In the genomic region with DNA sequence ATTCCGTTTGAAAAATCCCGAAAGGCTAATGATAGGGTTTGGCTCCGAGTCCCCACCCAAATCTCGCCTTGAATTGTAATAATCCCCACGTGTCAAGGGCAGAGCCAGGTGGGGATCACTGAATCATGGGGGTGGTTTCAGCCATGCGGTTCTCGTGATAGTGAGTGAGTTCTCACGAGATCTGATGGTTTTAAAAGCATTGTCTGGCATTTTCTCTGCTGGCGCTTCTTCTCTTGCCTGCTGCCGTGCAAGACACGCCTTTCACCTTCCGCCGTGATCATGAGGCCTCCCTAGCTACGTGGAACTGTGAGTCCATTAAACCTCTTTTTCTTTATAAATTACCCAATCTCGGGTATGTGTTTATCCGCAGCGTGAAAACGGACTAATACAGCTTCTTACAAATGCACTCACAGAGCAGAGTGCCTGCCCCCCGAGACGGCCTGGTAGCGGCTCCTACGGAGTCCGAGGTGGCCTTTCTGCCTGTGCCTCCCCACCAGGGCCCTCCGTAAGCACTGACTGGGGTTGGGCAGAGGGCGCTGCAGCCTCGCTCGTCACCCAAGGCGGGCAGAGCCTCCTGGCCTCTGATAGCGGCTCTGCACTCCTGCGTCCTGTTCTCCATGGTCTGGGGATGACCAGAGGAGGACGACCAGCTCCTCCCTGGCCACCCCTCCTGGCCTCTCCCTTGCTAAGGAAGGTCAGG, we compare ENCODE assay signal across 2 cellular contexts.
A peak's percentile ranks its signal among the peaks of the same experiment; 100 is the strongest.
TF ChIP-seq lines count a peak whose summit lies in the region.

No MANE protein-coding gene starts in this region.

TF ChIP-seq in HepG2, 621 proteins besides CTCF, POLR2A, EP300 and RAD21:
- TF ChIP-seq TFE3 (CRISPR knock-in tag; IDR thresholded peaks at IDR 0.05) (no peak), ATF1 (CRISPR knock-in tag; IDR thresholded peaks at IDR 0.05) (no peak), HNRNPL (IDR thresholded peaks at IDR 0.05; ENCODE audit: low read depth, low read length) (0 out of 2 replicates have a peak, but pooled peaks have one; percentile 39), ZNF557 (CRISPR knock-in tag; IDR thresholded peaks at IDR 0.05) (no peak), FLYWCH1 (CRISPR knock-in tag; IDR thresholded peaks at IDR 0.05) (no peak), CHD2 (IDR thresholded peaks at IDR 0.05; ENCODE audit: low read depth, low read length) (peak; percentile 58; the same call in 1 of the 2 replicates), HNRNPK (IDR thresholded peaks at IDR 0.05; ENCODE audit: low read depth, low read length, poor library complexity, severe bottlenecking) (no peak), NR3C1 (CRISPR knock-in tag; IDR thresholded peaks at IDR 0.05) (no peak), STAG1 (CRISPR knock-in tag; IDR thresholded peaks at IDR 0.05) (peak; percentile 37)
- TF ChIP-seq, protein P1, sequence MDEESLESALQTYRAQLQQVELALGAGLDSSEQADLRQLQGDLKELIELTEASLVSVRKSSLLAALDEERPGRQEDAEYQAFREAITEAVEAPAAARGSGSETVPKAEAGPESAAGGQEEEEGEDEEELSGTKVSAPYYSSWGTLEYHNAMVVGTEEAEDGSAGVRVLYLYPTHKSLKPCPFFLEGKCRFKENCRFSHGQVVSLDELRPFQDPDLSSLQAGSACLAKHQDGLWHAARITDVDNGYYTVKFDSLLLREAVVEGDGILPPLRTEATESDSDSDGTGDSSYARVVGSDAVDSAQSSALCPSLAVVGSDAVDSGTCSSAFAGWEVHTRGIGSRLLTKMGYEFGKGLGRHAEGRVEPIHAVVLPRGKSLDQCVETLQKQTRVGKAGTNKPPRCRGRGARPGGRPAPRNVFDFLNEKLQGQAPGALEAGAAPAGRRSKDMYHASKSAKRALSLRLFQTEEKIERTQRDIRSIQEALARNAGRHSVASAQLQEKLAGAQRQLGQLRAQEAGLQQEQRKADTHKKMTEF (CRISPR knock-in tag; IDR thresholded peaks at IDR 0.05), result no peak
- TF ChIP-seq, protein P2, sequence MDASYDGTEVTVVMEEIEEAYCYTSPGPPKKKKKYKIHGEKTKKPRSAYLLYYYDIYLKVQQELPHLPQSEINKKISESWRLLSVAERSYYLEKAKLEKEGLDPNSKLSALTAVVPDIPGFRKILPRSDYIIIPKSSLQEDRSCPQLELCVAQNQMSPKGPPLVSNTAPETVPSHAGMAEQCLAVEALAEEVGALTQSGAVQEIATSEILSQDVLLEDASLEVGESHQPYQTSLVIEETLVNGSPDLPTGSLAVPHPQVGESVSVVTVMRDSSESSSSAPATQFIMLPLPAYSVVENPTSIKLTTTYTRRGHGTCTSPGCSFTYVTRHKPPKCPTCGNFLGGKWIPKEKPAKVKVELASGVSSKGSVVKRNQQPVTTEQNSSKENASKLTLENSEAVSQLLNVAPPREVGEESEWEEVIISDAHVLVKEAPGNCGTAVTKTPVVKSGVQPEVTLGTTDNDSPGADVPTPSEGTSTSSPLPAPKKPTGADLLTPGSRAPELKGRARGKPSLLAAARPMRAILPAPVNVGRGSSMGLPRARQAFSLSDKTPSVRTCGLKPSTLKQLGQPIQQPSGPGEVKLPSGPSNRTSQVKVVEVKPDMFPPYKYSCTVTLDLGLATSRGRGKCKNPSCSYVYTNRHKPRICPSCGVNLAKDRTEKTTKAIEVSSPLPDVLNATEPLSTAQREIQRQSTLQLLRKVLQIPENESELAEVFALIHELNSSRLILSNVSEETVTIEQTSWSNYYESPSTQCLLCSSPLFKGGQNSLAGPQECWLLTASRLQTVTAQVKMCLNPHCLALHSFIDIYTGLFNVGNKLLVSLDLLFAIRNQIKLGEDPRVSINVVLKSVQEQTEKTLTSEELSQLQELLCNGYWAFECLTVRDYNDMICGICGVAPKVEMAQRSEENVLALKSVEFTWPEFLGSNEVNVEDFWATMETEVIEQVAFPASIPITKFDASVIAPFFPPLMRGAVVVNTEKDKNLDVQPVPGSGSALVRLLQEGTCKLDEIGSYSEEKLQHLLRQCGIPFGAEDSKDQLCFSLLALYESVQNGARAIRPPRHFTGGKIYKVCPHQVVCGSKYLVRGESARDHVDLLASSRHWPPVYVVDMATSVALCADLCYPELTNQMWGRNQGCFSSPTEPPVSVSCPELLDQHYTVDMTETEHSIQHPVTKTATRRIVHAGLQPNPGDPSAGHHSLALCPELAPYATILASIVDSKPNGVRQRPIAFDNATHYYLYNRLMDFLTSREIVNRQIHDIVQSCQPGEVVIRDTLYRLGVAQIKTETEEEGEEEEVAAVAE (CRISPR knock-in tag; IDR thresholded peaks at IDR 0.05; ENCODE audit: borderline replicate concordance), result no peak

TF ChIP-seq in SK-N-SH, 30 proteins besides CTCF, POLR2A, EP300 and RAD21 (continued from another document):
- TF ChIP-seq, protein P3, sequence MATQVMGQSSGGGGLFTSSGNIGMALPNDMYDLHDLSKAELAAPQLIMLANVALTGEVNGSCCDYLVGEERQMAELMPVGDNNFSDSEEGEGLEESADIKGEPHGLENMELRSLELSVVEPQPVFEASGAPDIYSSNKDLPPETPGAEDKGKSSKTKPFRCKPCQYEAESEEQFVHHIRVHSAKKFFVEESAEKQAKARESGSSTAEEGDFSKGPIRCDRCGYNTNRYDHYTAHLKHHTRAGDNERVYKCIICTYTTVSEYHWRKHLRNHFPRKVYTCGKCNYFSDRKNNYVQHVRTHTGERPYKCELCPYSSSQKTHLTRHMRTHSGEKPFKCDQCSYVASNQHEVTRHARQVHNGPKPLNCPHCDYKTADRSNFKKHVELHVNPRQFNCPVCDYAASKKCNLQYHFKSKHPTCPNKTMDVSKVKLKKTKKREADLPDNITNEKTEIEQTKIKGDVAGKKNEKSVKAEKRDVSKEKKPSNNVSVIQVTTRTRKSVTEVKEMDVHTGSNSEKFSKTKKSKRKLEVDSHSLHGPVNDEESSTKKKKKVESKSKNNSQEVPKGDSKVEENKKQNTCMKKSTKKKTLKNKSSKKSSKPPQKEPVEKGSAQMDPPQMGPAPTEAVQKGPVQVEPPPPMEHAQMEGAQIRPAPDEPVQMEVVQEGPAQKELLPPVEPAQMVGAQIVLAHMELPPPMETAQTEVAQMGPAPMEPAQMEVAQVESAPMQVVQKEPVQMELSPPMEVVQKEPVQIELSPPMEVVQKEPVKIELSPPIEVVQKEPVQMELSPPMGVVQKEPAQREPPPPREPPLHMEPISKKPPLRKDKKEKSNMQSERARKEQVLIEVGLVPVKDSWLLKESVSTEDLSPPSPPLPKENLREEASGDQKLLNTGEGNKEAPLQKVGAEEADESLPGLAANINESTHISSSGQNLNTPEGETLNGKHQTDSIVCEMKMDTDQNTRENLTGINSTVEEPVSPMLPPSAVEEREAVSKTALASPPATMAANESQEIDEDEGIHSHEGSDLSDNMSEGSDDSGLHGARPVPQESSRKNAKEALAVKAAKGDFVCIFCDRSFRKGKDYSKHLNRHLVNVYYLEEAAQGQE (IDR thresholded peaks at IDR 0.05; ENCODE audit: low read depth, low read length), result no peak
- TF ChIP-seq EZH2phosphoT487 (IDR thresholded peaks at IDR 0.05; ENCODE audit: borderline replicate concordance, low read depth) (no peak), ZBTB33 (IDR thresholded peaks at IDR 0.05; ENCODE audit: borderline replicate concordance, low read depth) (peak; percentile 87; the same call in 1 of the 2 replicates), CHD2 (IDR thresholded peaks at IDR 0.05; ENCODE audit: low read length, partially characterized antibody) (peak; percentile 73)
